Comparison of ENCODE assay signal across 2 cellular contexts in the genomic region with DNA sequence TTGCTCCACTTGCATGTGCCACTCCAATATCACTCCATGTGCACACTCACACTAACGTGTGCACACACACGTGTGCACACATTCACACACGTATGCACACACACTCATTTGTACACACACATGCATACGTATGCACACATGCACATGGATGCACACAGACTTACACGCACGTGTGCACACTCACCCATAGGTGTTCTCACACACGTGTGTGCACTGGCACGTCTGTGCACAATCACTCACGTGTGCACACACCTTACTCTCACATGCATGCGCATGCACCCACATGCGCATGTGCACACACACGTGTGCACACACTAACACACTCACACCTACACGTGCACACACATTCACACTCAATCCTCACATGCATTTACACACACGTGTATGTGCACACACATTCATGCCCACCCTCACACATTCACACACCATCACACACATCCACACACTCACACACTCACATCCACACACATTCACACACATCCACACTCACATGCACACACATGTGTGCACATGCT.
TF ChIP-seq lines count a peak whose summit lies in the region.

No MANE protein-coding gene starts in this region.

TF ChIP-seq in GM12891, 5 proteins besides CTCF, POLR2A, EP300 and RAD21:
- TF ChIP-seq TAF1 (IDR thresholded peaks at IDR 0.05; ENCODE audit: low read depth, low read length) (no peak), POU2F2 (IDR thresholded peaks at IDR 0.05; ENCODE audit: low read depth, low read length) (no peak), POLR2AphosphoS5 (IDR thresholded peaks at IDR 0.05; ENCODE audit: low read depth, low read length) (no peak), SPI1 (IDR thresholded peaks at IDR 0.05; ENCODE audit: low read depth, low read length) (no peak), PAX5 (IDR thresholded peaks at IDR 0.05; ENCODE audit: insufficient read depth, low read length, severe bottlenecking) (no peak)
TF ChIP-seq in GM12891: peak in this region for 0.

TF ChIP-seq in H1, 55 proteins besides CTCF, POLR2A, EP300 and RAD21:
- TF ChIP-seq BRCA1 (IDR thresholded peaks at IDR 0.05; ENCODE audit: low read depth, low read length) (no peak), NANOG (IDR thresholded peaks at IDR 0.05; ENCODE audit: insufficient read depth, low read depth, low read length, poor library complexity, severe bottlenecking) (no peak), CTBP2 (IDR thresholded peaks at IDR 0.05; ENCODE audit: borderline replicate concordance, insufficient read depth, insufficient read length, low read length) (no peak), SUZ12 (IDR thresholded peaks at IDR 0.05; ENCODE audit: low read length) (no peak), BCL11A (IDR thresholded peaks at IDR 0.05; ENCODE audit: low read depth in 2 of 2, low read length in 2 of 2) (no peak), SAP30 (IDR thresholded peaks at IDR 0.05; ENCODE audit: insufficient read depth, insufficient replicate concordance, low read length) (no peak), JUN (IDR thresholded peaks at IDR 0.05; ENCODE audit: low read depth, low read length) (no peak), SP4 (IDR thresholded peaks at IDR 0.05; ENCODE audit: low read length) (no peak), CEBPB (IDR thresholded peaks at IDR 0.05; ENCODE audit: low read depth, low read length) (no peak), SRF (IDR thresholded peaks at IDR 0.05; ENCODE audit: low read depth, low read length) (no peak), CREB1 (IDR thresholded peaks at IDR 0.05) (no peak), EGR1 (IDR thresholded peaks at IDR 0.05; ENCODE audit: borderline replicate concordance, low read depth, low read length) (no peak), PHF8 (conservative IDR thresholded peaks at IDR 0.05; ENCODE audit: low read depth, low read length) (no peak), SIRT6 (IDR thresholded peaks at IDR 0.05; ENCODE audit: low read length) (no peak), BACH1 (IDR thresholded peaks at IDR 0.05; ENCODE audit: low read length) (no peak), RNF2 (IDR thresholded peaks at IDR 0.05; ENCODE audit: borderline replicate concordance, low read depth, low read length, missing control alignments, poor library complexity, severe bottlenecking) (no peak), ZNF274 (IDR thresholded peaks at IDR 0.05; ENCODE audit: borderline replicate concordance, extremely low read depth, low read length) (no peak), YY1 (IDR thresholded peaks at IDR 0.05; ENCODE audit: low read depth, low read length) (no peak), TAF7 (optimal IDR thresholded peaks at IDR 0.05; ENCODE audit: borderline replicate concordance, low read depth, low read length) (no peak)
